Comparison of ENCODE assay signal across 1 cellular context in the genomic region with DNA sequence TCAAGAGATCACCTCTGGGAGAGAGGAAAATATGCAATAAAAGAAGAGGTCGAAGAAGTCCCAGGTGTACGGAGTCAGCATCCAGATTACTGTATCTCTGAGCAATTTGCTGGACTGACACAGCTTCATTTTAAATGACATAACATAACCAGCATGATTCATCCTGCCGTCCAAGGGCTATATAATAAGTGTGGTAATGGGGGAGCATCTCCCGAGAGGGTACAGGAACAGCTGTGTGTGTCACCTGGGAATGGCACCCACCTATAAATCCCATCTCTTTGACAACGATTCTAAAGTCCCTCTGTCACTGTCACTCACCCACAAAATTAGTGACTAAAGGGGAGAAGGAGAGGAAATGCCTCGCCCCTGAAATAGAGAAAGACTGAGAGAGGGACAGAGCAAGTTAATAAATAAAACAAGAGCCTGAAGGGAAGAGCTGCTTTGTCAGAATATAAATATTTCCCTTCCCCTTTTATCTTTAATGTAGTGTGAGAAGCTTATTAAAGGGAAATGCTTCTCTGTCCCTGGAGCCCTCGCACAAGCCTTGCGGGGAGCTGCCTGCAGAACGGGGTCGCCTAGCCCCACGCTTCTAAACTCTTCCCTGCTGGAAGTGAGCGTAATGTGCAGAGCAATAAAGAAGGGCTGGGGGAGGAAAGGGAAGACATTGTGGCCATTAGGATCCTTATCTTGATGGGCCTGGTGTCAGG.
TF ChIP-seq lines count a peak whose summit lies in the region.

No MANE protein-coding gene starts in this region.

TF ChIP-seq in IMR-90, 13 proteins besides CTCF, POLR2A, EP300 and RAD21:
- TF ChIP-seq FOS (IDR thresholded peaks at IDR 0.05; ENCODE audit: low read depth, low read length) (no peak), ELK1 (IDR thresholded peaks at IDR 0.05; ENCODE audit: borderline replicate concordance, low read depth, low read length) (no peak), MAFK (IDR thresholded peaks at IDR 0.05; ENCODE audit: low read depth, low read length) (no peak), SMC3 (IDR thresholded peaks at IDR 0.05; ENCODE audit: low read depth, low read length) (no peak), NFE2L2 (IDR thresholded peaks at IDR 0.05; ENCODE audit: low read depth, low read length) (no peak), BHLHE40 (IDR thresholded peaks at IDR 0.05; ENCODE audit: low read depth, low read length) (no peak), CEBPB (IDR thresholded peaks at IDR 0.05; ENCODE audit: low read depth, low read length) (no peak), RCOR1 (IDR thresholded peaks at IDR 0.05; ENCODE audit: insufficient replicate concordance, low read length) (no peak), CHD1 (IDR thresholded peaks at IDR 0.05; ENCODE audit: low read depth, low read length) (no peak), MAZ (IDR thresholded peaks at IDR 0.05; ENCODE audit: borderline replicate concordance, low read depth, low read length) (no peak), MXI1 (IDR thresholded peaks at IDR 0.05; ENCODE audit: borderline replicate concordance, low read depth, low read length) (no peak), RFX5 (IDR thresholded peaks at IDR 0.05; ENCODE audit: low read depth, low read length) (no peak)
- TF ChIP-seq, protein P1, sequence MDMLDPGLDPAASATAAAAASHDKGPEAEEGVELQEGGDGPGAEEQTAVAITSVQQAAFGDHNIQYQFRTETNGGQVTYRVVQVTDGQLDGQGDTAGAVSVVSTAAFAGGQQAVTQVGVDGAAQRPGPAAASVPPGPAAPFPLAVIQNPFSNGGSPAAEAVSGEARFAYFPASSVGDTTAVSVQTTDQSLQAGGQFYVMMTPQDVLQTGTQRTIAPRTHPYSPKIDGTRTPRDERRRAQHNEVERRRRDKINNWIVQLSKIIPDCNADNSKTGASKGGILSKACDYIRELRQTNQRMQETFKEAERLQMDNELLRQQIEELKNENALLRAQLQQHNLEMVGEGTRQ (IDR thresholded peaks at IDR 0.05; ENCODE audit: low read depth, low read length) = no peak
